ENCODE assay signal across 10 cellular contexts in genomic region chr1:234716907-234717375, GRCh38.
DNase-seq lines count a peak whose midpoint lies in the region; ATAC-seq and TF ChIP-seq lines count a peak whose summit lies in the region.
"Had no signal": no experiment of that assay in that cellular context is flagged by ENCODE, and none has a peak within 500 bp of the region (broad histone marks: within the 10 kb centered on the region; RNA-seq: fewer than 3 reads in every experiment).

No MANE protein-coding gene starts in this region.

- peak overlapping the region; percentile 53 for H3K27ac Mint-ChIP-seq in HFFc6
- H3K27ac Mint-ChIP-seq in T-helper 2 cell treated with Interferon-gamma antibody and Interleukin-4, amounts not matched to agents 5 μg/mL and 100 μg/mL, for 36 hours: no peak overlapping the region

- no peaks in the 10 kb centered on the region for H3K9me3 Mint-ChIP-seq in HFFc6
- H3K9me3 Mint-ChIP-seq in T-helper 2 cell treated with Interferon-gamma antibody and Interleukin-4, amounts not matched to agents 5 μg/mL and 100 μg/mL, for 36 hours: no peaks in the 10 kb centered on the region
- H3K9me3 Mint-ChIP-seq: stimulated activated effector memory CD8-positive, alpha-beta T cell treated with anti-CD3 and anti-CD28 coated beads, Interleukin-12 subunit alpha, Interleukin-12 subunit beta, amount 100 ng/mL, for 72 hours had no signal

- DNase-seq in HFFc6 (no peak), coronary artery (ENCODE audit: low spot score) (no peak), lung (ENCODE audit: low spot score) (no peak), RKO (ENCODE audit: low spot score) (no peak), activated gamma-delta T cell treated with Interleukin-2 at 50 U/mL for 16 hours (no peak)
- no peak for DNase-seq in T-helper 2 cell treated with Interferon-gamma antibody and Interleukin-4, amounts not matched to agents 5 μg/mL and 100 μg/mL, for 36 hours (ENCODE audit: low spot score)
- DNase-seq: activated CD8-positive, alpha-beta memory T cell treated with anti-CD3 and anti-CD28 coated beads, Interleukin-2, amount 50 U/mL, for 4 hours had no signal

- peak overlapping the region; percentile 53 for H3K4me3 Mint-ChIP-seq in HFFc6
- H3K4me3 Mint-ChIP-seq in T-helper 2 cell treated with Interferon-gamma antibody and Interleukin-4, amounts not matched to agents 5 μg/mL and 100 μg/mL, for 36 hours: no peak overlapping the region
- H3K4me3 Mint-ChIP-seq: stimulated activated effector memory CD8-positive, alpha-beta T cell treated with anti-CD3 and anti-CD28 coated beads, Interleukin-12 subunit alpha, Interleukin-12 subunit beta, amount 100 ng/mL, for 72 hours had no signal

- no peaks in the 10 kb centered on the region for H3K9me3 ChIP-seq in lung (ENCODE audit: control insufficient read depth in 2 of 2, insufficient read depth in 1 of 2, low read length in 1 of 2)
- no peaks in the 10 kb centered on the region for H3K9me3 ChIP-seq in stomach smooth muscle (ENCODE audit: control insufficient read depth in 2 of 2, low read length in 2 of 2)

- H3K36me3 ChIP-seq in lung (ENCODE audit: control insufficient read depth in 2 of 2, insufficient read depth in 2 of 2, low read length in 2 of 2): no peaks in the 10 kb centered on the region
- no peaks in the 10 kb centered on the region for H3K36me3 ChIP-seq in stomach smooth muscle (ENCODE audit: control insufficient read depth in 2 of 2, insufficient read depth in 2 of 2, low read length in 2 of 2)

- H3K9ac ChIP-seq in stomach smooth muscle (ENCODE audit: low read length in 2 of 2): peak overlapping the region; percentile 58 to 78

- no peaks in the 10 kb centered on the region for H3K27me3 ChIP-seq in lung (ENCODE audit: control insufficient read depth, insufficient read depth)
- no peaks in the 10 kb centered on the region for H3K27me3 ChIP-seq in stomach smooth muscle (ENCODE audit: control insufficient read depth in 1 of 2, insufficient read depth in 2 of 2, low read length in 2 of 2)

- H3K27me3 Mint-ChIP-seq in HFFc6 (ENCODE audit: insufficient read depth): 0 out of 2 replicates have a peak, but pooled peaks cover 2% of the 10 kb centered on the region
- no peaks in the 10 kb centered on the region for H3K27me3 Mint-ChIP-seq in T-helper 2 cell treated with Interferon-gamma antibody and Interleukin-4, amounts not matched to agents 5 μg/mL and 100 μg/mL, for 36 hours (ENCODE audit: low read depth)

- H3K27ac ChIP-seq in coronary artery: peak overlapping the region; percentile 61 to 94
- peak overlapping the region; percentile 28 to 37 for H3K27ac ChIP-seq in lung (ENCODE audit: low read depth in 1 of 2, low read length in 1 of 2)
- H3K27ac ChIP-seq in stomach smooth muscle (ENCODE audit: low read length): peak overlapping the region; percentile 100

- 54 to 68% methylated on average over 15 of the region's 15 CpGs for WGBS in lung, 2 donors

- peaks cover 60% of the 10 kb centered on the region for H3K4me1 Mint-ChIP-seq in HFFc6 (ENCODE audit: low read depth)
- peaks cover 21% of the 10 kb centered on the region for H3K4me1 Mint-ChIP-seq in T-helper 2 cell treated with Interferon-gamma antibody and Interleukin-4, amounts not matched to agents 5 μg/mL and 100 μg/mL, for 36 hours (ENCODE audit: low read depth)

- no peak overlapping the region for H3K4me3 ChIP-seq in coronary artery
- H3K4me3 ChIP-seq in lung: no peak overlapping the region
- peak overlapping the region in 1 of 2 donors; percentile 41 for H3K4me3 ChIP-seq in stomach smooth muscle (ENCODE audit: low read length in 2 of 2)

- H3K4me1 ChIP-seq in lung (ENCODE audit: control insufficient read depth in 2 of 2, insufficient read depth in 2 of 2, low read length in 2 of 2) (peaks cover 12 to 39% of the 10 kb centered on the region in 2 donors), stomach smooth muscle (ENCODE audit: control insufficient read depth, insufficient read depth, low read length) (peaks cover 69% of the 10 kb centered on the region)

- no peaks in the 10 kb centered on the region for H3K36me3 Mint-ChIP-seq in HFFc6 (ENCODE audit: low read depth)
- no peaks in the 10 kb centered on the region for H3K36me3 Mint-ChIP-seq in T-helper 2 cell treated with Interferon-gamma antibody and Interleukin-4, amounts not matched to agents 5 μg/mL and 100 μg/mL, for 36 hours (ENCODE audit: low read depth)
- H3K36me3 Mint-ChIP-seq: stimulated activated effector memory CD8-positive, alpha-beta T cell treated with anti-CD3 and anti-CD28 coated beads, Interleukin-12 subunit alpha, Interleukin-12 subunit beta, amount 100 ng/mL, for 72 hours had no signal

- ATAC-seq in lung (ENCODE audit: insufficient read depth, low FRiP score) (no peak), HG03139 (IDR thresholded peaks at IDR 0.05; ENCODE audit: unreplicated experiment) (no peak)
- ATAC-seq: stimulated activated effector memory CD8-positive, alpha-beta T cell treated with anti-CD3 and anti-CD28 coated beads, Interleukin-12 subunit alpha, Interleukin-12 subunit beta, amount 100 ng/mL, for 72 hours had no signal

- TF ChIP-seq CTCF in HFFc6 (IDR thresholded peaks at IDR 0.05): no peak
- no peak for TF ChIP-seq CTCF in coronary artery (IDR thresholded peaks at IDR 0.05)
- TF ChIP-seq CTCF in lung (IDR thresholded peaks at IDR 0.05; ENCODE audit: control extremely low read depth, extremely low read depth): no peak

Comparison
In these comparisons a context has a peak if more than half of its experiments do, and no peak if none do; other contexts are left out.
1. H3K27ac ChIP-seq: peak in every context shown above with its lines; median percentile 100 in stomach smooth muscle; 78 in coronary artery; 32 in lung.